ENCODE assay signal across 8 cellular contexts in the genomic region with DNA sequence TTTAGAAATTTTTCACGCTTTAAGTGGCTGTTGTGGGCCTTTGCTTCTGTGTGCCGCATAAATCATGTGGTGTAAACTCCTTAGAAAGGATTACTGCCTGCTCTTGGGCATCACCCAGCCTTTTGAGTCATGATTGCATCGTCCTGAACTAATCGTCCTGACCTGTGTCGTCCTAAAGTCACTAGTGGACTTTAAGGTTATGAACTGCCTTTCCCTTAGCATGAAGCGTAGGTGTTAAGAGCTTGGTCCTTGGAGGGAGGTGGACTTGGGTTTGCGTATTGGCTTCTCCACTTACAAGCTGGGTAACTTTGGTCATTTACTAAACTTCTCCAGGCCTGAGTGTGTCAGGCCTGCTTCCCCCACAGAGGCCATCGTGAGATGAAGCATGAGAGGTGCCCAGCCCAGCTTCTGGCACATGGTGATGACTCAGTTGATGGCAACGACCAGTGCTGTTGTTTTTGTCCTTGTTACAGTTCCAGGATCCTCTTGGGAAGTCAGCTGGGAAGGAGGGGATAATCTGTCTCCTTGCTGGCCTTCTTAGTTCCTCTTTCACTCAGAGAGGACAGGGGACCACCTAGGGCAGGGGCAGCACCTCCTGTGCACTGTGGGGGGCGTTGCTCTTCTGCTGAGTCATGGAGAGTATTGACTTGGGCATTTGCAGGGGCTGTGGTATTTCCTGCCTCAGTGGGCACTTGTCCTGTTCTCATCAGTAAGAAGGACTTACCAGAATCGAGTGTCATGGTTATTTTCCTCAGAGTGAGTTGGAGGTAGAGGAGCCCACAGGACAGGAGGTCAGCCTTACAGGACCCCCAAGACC. TPM values are rescaled to one million over a fixed set of nuclear protein-coding genes. Genes with fewer than 3 reads are reported as not detected.
DNase-seq lines count a peak whose midpoint lies in the region; FAIRE-seq and TF ChIP-seq lines count a peak whose summit lies in the region.

No MANE protein-coding gene starts in this region.

- H3K4me1 ChIP-seq in esophagus squamous epithelium = peaks cover 9 to 34% (median 15%) of the 10 kb centered on the region in 3 donors

- DNase-seq in EL = peak; percentile 76
- peak; percentile 93 for DNase-seq in RCC 7860 (ENCODE audit: low spot score)
- DNase-seq in esophagus squamous epithelium (lab: John Stamatoyannopoulos, UW) = no peak
- peak; percentile 88 for DNase-seq in renal cortical epithelial cell (ENCODE audit: low read depth)
- no peak for DNase-seq in NCI-H2081 treated with DMSO at 0.1 percent for 48 hours (lab: John Stamatoyannopoulos, UW)
- no peak for DNase-seq in T-helper 1 cell
- no peak for DNase-seq in HuH-7 (ENCODE audit: low spot score)
- DNase-seq in activated CD8-positive, alpha-beta memory T cell treated with anti-CD3 and anti-CD28 coated beads for 24 hours = no peak

- peaks cover 0 to 74% (median 4%) of the 10 kb centered on the region in 3 donors for H3K36me3 ChIP-seq in esophagus squamous epithelium

- H3K9me3 ChIP-seq in esophagus squamous epithelium = no peaks in the 10 kb centered on the region

- peak; percentile 92 for FAIRE-seq in RCC 7860 (lab: Jason Lieb, UNC)

- H3K27me3 ChIP-seq in esophagus squamous epithelium = no peaks in the 10 kb centered on the region

- TF ChIP-seq CTCF in esophagus squamous epithelium (IDR thresholded peaks at IDR 0.05) = no peak

- TF ChIP-seq POLR2A in esophagus squamous epithelium (IDR thresholded peaks at IDR 0.05) = no peak

- 43 to 63% methylated on average over 8 to 9 of the region's 11 CpGs for WGBS in esophagus squamous epithelium, 2 donors

- no peak overlapping the region for H3K4me3 ChIP-seq in esophagus squamous epithelium

- intact Hi-C loops in esophagus squamous epithelium (cut with DNase I) = no loop called here

- H3K27ac ChIP-seq in esophagus squamous epithelium = peak overlapping the region; percentile 20 to 84 (median 50)

RNA-seq across cellular contexts. Expression of gene NCS1, which starts 54.2 kb away (rescaled TPM):
- 10 to 100 TPM in 3 of 4 donors, 1 to 10 TPM in 1; 9.3 to 31.3 (median 15.2) TPM for total RNA-seq in esophagus squamous epithelium
- 58.7 and 69.8 TPM in 2 replicates for total RNA-seq in renal cortical epithelial cell

Comparison
In these comparisons a context has a peak if more than half of its experiments do, and no peak if none do; other contexts are left out.
1. DNase-seq: peak in EL (single experiment), RCC 7860 (single experiment) and renal cortical epithelial cell (single experiment); none in esophagus squamous epithelium (single experiment), NCI-H2081 treated with DMSO at 0.1 percent for 48 hours (single experiment), T-helper 1 cell (0 of 5), HuH-7 (single experiment) and activated CD8-positive, alpha-beta memory T cell treated with anti-CD3 and anti-CD28 coated beads for 24 hours (single experiment).